In the genomic region with DNA sequence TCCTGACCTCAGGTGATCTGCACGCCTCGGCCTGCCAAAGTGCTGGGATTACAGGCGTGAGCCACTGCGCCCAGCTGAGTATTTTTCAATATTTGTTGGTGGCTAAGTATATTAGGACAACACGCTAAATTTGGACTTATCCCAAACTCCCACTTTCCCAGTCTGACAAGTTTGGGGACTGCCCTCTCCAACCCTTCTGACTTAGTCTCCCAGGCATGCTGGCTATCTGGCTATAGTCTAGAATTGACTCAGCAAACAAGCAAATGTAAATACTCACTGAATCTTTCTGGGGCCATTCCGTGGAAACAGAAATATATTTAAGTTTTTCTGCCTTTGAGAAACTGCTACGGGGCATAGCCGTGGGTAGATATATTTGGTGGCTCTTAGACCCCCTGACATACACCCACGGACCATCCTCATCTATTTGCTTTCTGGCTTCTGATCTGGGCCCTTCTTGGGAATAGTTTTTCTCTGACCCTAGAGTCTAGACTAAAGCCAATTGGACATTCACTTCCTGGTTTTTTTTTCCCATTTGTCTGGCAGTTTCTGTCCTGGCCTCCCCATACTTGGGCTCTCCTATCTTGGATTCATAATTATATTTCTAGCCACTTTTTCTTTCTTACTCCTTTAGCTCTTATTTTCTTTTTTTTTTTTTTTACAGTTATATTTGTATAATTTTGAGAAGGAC, we compare ENCODE assay signal across 19 cellular contexts.
"Had no signal": no experiment of that assay in that cellular context is flagged by ENCODE, and none has a peak within 500 bp of the region (broad histone marks: within the 10 kb centered on the region; RNA-seq: fewer than 3 reads in every experiment).

No MANE protein-coding gene starts in this region.

- H3K4me1 ChIP-seq: breast epithelium, right lobe of liver had no signal

- H3K36me3 ChIP-seq: breast epithelium, ovary, right lobe of liver, WERI-Rb-1 had no signal

- H3K27ac ChIP-seq: breast epithelium, ovary, right lobe of liver, WERI-Rb-1 had no signal

- ATAC-seq: effector memory CD8-positive, alpha-beta T cell; naive thymus-derived CD8-positive, alpha-beta T cell; right lobe of liver; stimulated activated effector memory CD8-positive, alpha-beta T cell treated with anti-CD3 and anti-CD28 coated beads, Interleukin-12 subunit alpha, Interleukin-12 subunit beta, amount 100 ng/mL, for 72 hours had no signal

- H3K9me3 ChIP-seq: ovary, right lobe of liver had no signal

- H3K4me3 ChIP-seq: breast epithelium, ovary, right lobe of liver had no signal

- DNase-seq: activated CD4-positive, alpha-beta T cell treated with anti-CD3 and anti-CD28 coated beads for 1 hour; activated CD8-positive, alpha-beta memory T cell treated with anti-CD3 and anti-CD28 coated beads for 24 hours; activated CD8-positive, alpha-beta memory T cell treated with anti-CD3 and anti-CD28 coated beads, Interleukin-2, amount 50 U/mL, for 48 hours; activated effector memory CD4-positive, alpha-beta T cell treated with Interleukin-2 at 50 U/mL for 16 hours; activated naive CD4-positive, alpha-beta T cell treated with anti-CD3 and anti-CD28 coated beads, Interleukin-2, amount 10 ng/mL, durations not matched to agents 7 days and 5 days; activated T-cell treated with anti-CD3 and anti-CD28 coated beads, Interleukin-2, amount 50 U/mL, for 48 hours; aorta; cerebellar nuclear complex; effector memory CD8-positive, alpha-beta T cell; foreskin fibroblast; mesendoderm; naive thymus-derived CD8-positive, alpha-beta T cell; ovary; right lobe of liver; small intestine; stimulated activated CD4-positive, alpha-beta T cell treated with anti-CD3 and anti-CD28 coated beads, Interleukin-4, amount 100 ng/mL, for 24 hours; WERI-Rb-1 had no signal

- H3K27me3 ChIP-seq: breast epithelium, ovary, right lobe of liver had no signal
